ENCODE assay signal across 14 cellular contexts in genomic region chr3:189683576-189684255, GRCh38. TPM values are rescaled to one million over a fixed set of nuclear protein-coding genes. Genes with fewer than 3 reads are reported as not detected.
"Had no signal": no experiment of that assay in that cellular context is flagged by ENCODE, and none has a peak within 500 bp of the region (broad histone marks: within the 10 kb centered on the region; RNA-seq: fewer than 3 reads in every experiment).

No MANE protein-coding gene starts in this region.

- H3K27me3 ChIP-seq: heart left ventricle, tibial artery had no signal

- H3K4me1 ChIP-seq: heart left ventricle, tibial artery had no signal

- H3K4me3 Mint-ChIP-seq: activated naive CD4-positive, alpha-beta T cell treated with anti-CD3 and anti-CD28 coated beads for 36 hours; activated T-helper 1 cell treated with anti-CD3 and anti-CD28 coated beads, Interleukin-12 subunit alpha, Interleukin-12 subunit beta, Interleukin-2, Interleukin-4 antibody, amounts not matched to agents 30 ng/mL and 10 ng/mL and 1 ng/mL, durations not matched to agents 14 hours and 24 hours and 36 hours; natural killer cell treated with Interleukin-12 subunit alpha and Interleukin-12 subunit beta and Interleukin-15 and Interleukin-18, amount 100 ng/mL, for 72 hours; stimulated activated memory B cell treated with anti-CD40 and anti-IgM and Interleukin-4, amounts not matched to agents 10 μg/mL and 1 μg/mL and 100 μg/mL, for 72 hours; WTC11 had no signal

- H3K27ac ChIP-seq: coronary artery, heart left ventricle, tibial artery had no signal

- H3K4me3 ChIP-seq: coronary artery, heart left ventricle, mucosa of descending colon, tibial artery had no signal

- H3K36me3 ChIP-seq: heart left ventricle, tibial artery had no signal

- H3K27ac Mint-ChIP-seq: activated naive CD4-positive, alpha-beta T cell treated with anti-CD3 and anti-CD28 coated beads for 36 hours; activated T-helper 1 cell treated with anti-CD3 and anti-CD28 coated beads, Interleukin-12 subunit alpha, Interleukin-12 subunit beta, Interleukin-2, Interleukin-4 antibody, amounts not matched to agents 30 ng/mL and 10 ng/mL and 1 ng/mL, durations not matched to agents 14 hours and 24 hours and 36 hours; natural killer cell treated with Interleukin-12 subunit alpha and Interleukin-12 subunit beta and Interleukin-15 and Interleukin-18, amount 100 ng/mL, for 72 hours; stimulated activated memory B cell treated with anti-CD40 and anti-IgM and Interleukin-4, amounts not matched to agents 10 μg/mL and 1 μg/mL and 100 μg/mL, for 72 hours; WTC11 had no signal

- DNase-seq: activated naive CD4-positive, alpha-beta T cell treated with anti-CD3 and anti-CD28 coated beads for 36 hours; effector CD4-positive, alpha-beta T cell; heart left ventricle; left colon; mucosa of descending colon; nucleus accumbens; right cardiac atrium; tibial artery had no signal

- H3K4me1 Mint-ChIP-seq: stimulated activated memory B cell treated with anti-CD40 and anti-IgM and Interleukin-4, amounts not matched to agents 10 μg/mL and 1 μg/mL and 100 μg/mL, for 72 hours; WTC11 had no signal

- H3K9me3 Mint-ChIP-seq: activated T-helper 1 cell treated with anti-CD3 and anti-CD28 coated beads, Interleukin-12 subunit alpha, Interleukin-12 subunit beta, Interleukin-2, Interleukin-4 antibody, amounts not matched to agents 30 ng/mL and 10 ng/mL and 1 ng/mL, durations not matched to agents 14 hours and 24 hours and 36 hours; stimulated activated memory B cell treated with anti-CD40 and anti-IgM and Interleukin-4, amounts not matched to agents 10 μg/mL and 1 μg/mL and 100 μg/mL, for 72 hours; WTC11 had no signal

- H3K36me3 Mint-ChIP-seq: natural killer cell treated with Interleukin-12 subunit alpha and Interleukin-12 subunit beta and Interleukin-15 and Interleukin-18, amount 100 ng/mL, for 72 hours; stimulated activated memory B cell treated with anti-CD40 and anti-IgM and Interleukin-4, amounts not matched to agents 10 μg/mL and 1 μg/mL and 100 μg/mL, for 72 hours; WTC11 had no signal

- ATAC-seq: heart left ventricle; left colon; mucosa of descending colon; natural killer cell treated with Interleukin-12 subunit alpha and Interleukin-12 subunit beta and Interleukin-15 and Interleukin-18, amount 100 ng/mL, for 72 hours; right cardiac atrium; stimulated activated memory B cell treated with anti-CD40 and anti-IgM and Interleukin-4, amounts not matched to agents 10 μg/mL and 1 μg/mL and 100 μg/mL, for 72 hours; WTC11 had no signal

- H3K27me3 Mint-ChIP-seq: natural killer cell treated with Interleukin-12 subunit alpha and Interleukin-12 subunit beta and Interleukin-15 and Interleukin-18, amount 100 ng/mL, for 72 hours; stimulated activated memory B cell treated with anti-CD40 and anti-IgM and Interleukin-4, amounts not matched to agents 10 μg/mL and 1 μg/mL and 100 μg/mL, for 72 hours had no signal

RNA-seq across cellular contexts. Expression of gene TP63, which starts 52.5 kb away (rescaled TPM):
- total RNA-seq: fibroblast of lung; natural killer cell treated with Interleukin-12 subunit alpha and Interleukin-12 subunit beta and Interleukin-15 and Interleukin-18, amount 100 ng/mL, for 72 hours had no signal
